Comparison of ENCODE assay signal across 9 cellular contexts in the genomic region with DNA sequence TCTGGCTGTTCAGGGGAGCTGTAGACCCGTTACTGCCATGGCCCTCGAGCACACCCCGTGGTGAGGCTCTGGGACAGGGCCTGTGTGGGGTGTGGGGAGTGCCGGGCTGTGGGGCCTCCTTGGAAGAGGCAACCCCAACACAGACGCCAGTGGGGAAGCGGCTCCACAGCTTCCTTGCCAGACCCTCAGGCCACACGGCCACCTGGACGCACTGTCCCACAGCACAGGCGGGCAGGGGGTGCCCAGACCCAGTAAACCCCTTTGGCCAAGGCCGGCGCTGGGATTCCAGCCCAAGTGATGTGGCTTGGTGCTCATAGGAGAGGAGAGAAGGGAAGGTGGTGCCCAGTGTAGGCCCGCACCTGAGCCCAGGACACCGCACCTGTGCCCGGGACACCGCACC. TPM values are rescaled to one million over a fixed set of nuclear protein-coding genes. Genes with fewer than 3 reads are reported as not detected.
"Had no signal": no experiment of that assay in that cellular context is flagged by ENCODE, and none has a peak within 500 bp of the region (broad histone marks: within the 10 kb centered on the region; RNA-seq: fewer than 3 reads in every experiment).

No MANE protein-coding gene starts in this region.

- H3K4me1 Mint-ChIP-seq: H9, IgD-negative memory B cell had no signal

- H3K4me3 Mint-ChIP-seq: H9, IgD-negative memory B cell had no signal

- H3K36me3 Mint-ChIP-seq: IgD-negative memory B cell had no signal

- H3K27ac ChIP-seq: HL-60 had no signal

- H3K9me3 Mint-ChIP-seq: IgD-negative memory B cell had no signal

- DNase-seq: GOT3, H9, HCEC 1CT, KBM-7 had no signal

- H3K27ac Mint-ChIP-seq: IgD-negative memory B cell had no signal

RNA-seq across cellular contexts. Expression of a gene that starts 12.9 kb away (rescaled TPM):
- total RNA-seq: H4, HepG2, HT1080 had no signal
- polyA plus RNA-seq: HepG2, IgD-negative memory B cell had no signal
